In genomic region chr1:184893695-184894094, GRCh38 we compare ENCODE assay signal across 19 cellular contexts.
"Had no signal": no experiment of that assay in that cellular context is flagged by ENCODE, and none has a peak within 500 bp of the region (broad histone marks: within the 10 kb centered on the region; RNA-seq: fewer than 3 reads in every experiment).

No MANE protein-coding gene starts in this region.

- H3K4me3 Mint-ChIP-seq: activated naive CD4-positive, alpha-beta T cell treated with anti-CD3 and anti-CD28 coated beads, Interleukin-2, amount 10 ng/mL, durations not matched to agents 7 days and 5 days; dendritic cell treated with granulocyte-macrophage colony-stimulating factor and Interleukin-4, amounts not matched to agents 40 ng/mL and 50 ng/mL, for 4 days; memory B cell; naive thymus-derived CD4-positive, alpha-beta T cell; type B pancreatic cell had no signal

- H3K9me3 Mint-ChIP-seq: activated naive CD4-positive, alpha-beta T cell treated with anti-CD3 and anti-CD28 coated beads, Interleukin-2, amount 10 ng/mL, durations not matched to agents 7 days and 5 days; dendritic cell treated with granulocyte-macrophage colony-stimulating factor and Interleukin-4, amounts not matched to agents 40 ng/mL and 50 ng/mL, for 4 days had no signal

- H3K4me3 ChIP-seq: body of pancreas, hepatocyte, mucosa of descending colon, smooth muscle cell had no signal

- H3K9me3 ChIP-seq: body of pancreas, mucosa of descending colon, neutrophil had no signal

- H3K27me3 Mint-ChIP-seq: activated naive CD4-positive, alpha-beta T cell treated with anti-CD3 and anti-CD28 coated beads, Interleukin-2, amount 10 ng/mL, durations not matched to agents 7 days and 5 days; dendritic cell treated with granulocyte-macrophage colony-stimulating factor and Interleukin-4, amounts not matched to agents 40 ng/mL and 50 ng/mL, for 4 days had no signal

- H3K27ac Mint-ChIP-seq: activated naive CD4-positive, alpha-beta T cell treated with anti-CD3 and anti-CD28 coated beads, Interleukin-2, amount 10 ng/mL, durations not matched to agents 7 days and 5 days; dendritic cell treated with granulocyte-macrophage colony-stimulating factor and Interleukin-4, amounts not matched to agents 40 ng/mL and 50 ng/mL, for 4 days; memory B cell; naive thymus-derived CD4-positive, alpha-beta T cell; type B pancreatic cell had no signal

- H3K27ac ChIP-seq: hepatocyte, neutrophil had no signal

- H3K36me3 Mint-ChIP-seq: type B pancreatic cell had no signal

- H3K27me3 ChIP-seq: body of pancreas, hepatocyte, neutrophil had no signal

- DNase-seq: activated CD4-positive, CD25-positive, alpha-beta regulatory T cell treated with anti-CD3 and anti-CD28 coated beads, Interleukin-2, amount 50 U/mL, for 72 hours; activated naive CD4-positive, alpha-beta T cell treated with anti-CD3 and anti-CD28 coated beads, Interleukin-2, amount 10 ng/mL, durations not matched to agents 7 days and 5 days; activated T-cell treated with anti-CD3 and anti-CD28 coated beads, Interleukin-2, amount 50 U/mL, for 1 hour; body of pancreas; islet precursor cell; mucosa of descending colon; naive thymus-derived CD4-positive, alpha-beta T cell; retina; stimulated activated CD4-positive, alpha-beta T cell treated with anti-CD3 and anti-CD28 coated beads, Interleukin-4, amount 100 ng/mL, for 4 hours; stimulated activated CD8-positive, alpha-beta memory T cell treated with anti-CD3 and anti-CD28 coated beads, Interleukin-4, amount 100 ng/mL, for 48 hours; stimulated activated naive CD8-positive, alpha-beta T cell treated with anti-CD3 and anti-CD28 coated beads, Interleukin-15, Interleukin-2, amounts not matched to agents 100 U/mL and 50 U/mL, for 24 hours; T-helper 1 cell had no signal

- ATAC-seq: body of pancreas; left lobe of liver; mucosa of descending colon; naive thymus-derived CD4-positive, alpha-beta T cell; stimulated activated naive CD8-positive, alpha-beta T cell treated with anti-CD3 and anti-CD28 coated beads, Interleukin-15, Interleukin-2, amounts not matched to agents 100 U/mL and 50 U/mL, for 24 hours had no signal
